Comparison of ENCODE assay signal across 6 cellular contexts in the genomic region with DNA sequence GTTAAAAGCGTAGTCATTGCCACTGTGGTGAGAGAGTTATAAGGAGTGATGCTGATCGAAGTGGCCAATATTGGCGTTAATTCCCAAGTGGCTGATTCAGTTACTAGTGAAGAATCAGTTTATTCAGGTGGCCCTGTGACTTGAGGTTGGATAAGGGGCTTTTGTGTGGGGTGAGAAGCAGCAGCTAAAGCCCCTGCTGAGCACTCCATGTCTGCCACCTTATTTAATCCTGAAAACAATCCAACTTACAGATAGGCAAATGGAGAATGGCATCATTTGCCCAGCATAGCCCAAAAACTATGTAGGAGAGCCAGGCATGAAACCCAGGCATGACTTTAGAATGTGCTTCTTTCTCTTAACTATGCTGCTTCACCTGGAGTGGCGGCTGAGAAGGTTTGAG.
"Had no signal": no experiment of that assay in that cellular context is flagged by ENCODE, and none has a peak within 500 bp of the region (broad histone marks: within the 10 kb centered on the region; RNA-seq: fewer than 3 reads in every experiment).

No MANE protein-coding gene starts in this region.

- H3K4me3 ChIP-seq: GM23338 had no signal

- H2AFZ ChIP-seq: GM23338 had no signal

- DNase-seq: H9, HCEC 1CT, KBM-7 had no signal

- ATAC-seq: GM23338 had no signal

- H3K27ac ChIP-seq: HL-60 had no signal

- H3K4me2 ChIP-seq: GM23338 had no signal

- H3K27ac Mint-ChIP-seq: GM23338, IgD-negative memory B cell had no signal

- H3K9me3 Mint-ChIP-seq: GM23338, H9 had no signal

- H3K4me3 Mint-ChIP-seq: GM23338, H9 had no signal
